1 cellular context compared by ENCODE assay signal in the genomic region with DNA sequence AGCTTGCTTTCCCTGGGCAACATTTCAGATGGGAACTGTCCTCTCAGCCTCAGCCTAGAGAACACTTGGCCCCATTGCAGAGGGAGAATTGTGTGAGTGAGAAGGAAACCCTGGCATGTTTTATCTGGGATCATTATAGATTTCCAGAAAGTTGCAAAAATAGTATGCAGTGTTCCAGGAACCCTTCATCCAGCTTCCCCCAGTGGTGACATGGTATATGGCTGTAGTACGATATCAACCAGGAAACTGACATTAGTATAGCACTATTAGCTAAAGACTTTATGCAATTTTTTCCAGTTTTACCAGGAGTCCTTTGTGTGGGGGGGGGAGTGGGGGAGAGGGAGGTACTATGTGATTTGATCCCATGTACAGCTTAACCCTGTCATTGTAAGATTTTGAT.
TF ChIP-seq lines count a peak whose summit lies in the region.

No MANE protein-coding gene starts in this region.

TF ChIP-seq in HCT116, 20 proteins besides CTCF, POLR2A, EP300 and RAD21:
- no peak for TF ChIP-seq TCF7L2 (IDR thresholded peaks at IDR 0.05; ENCODE audit: borderline replicate concordance, extremely low read depth, insufficient read depth, insufficient read length)
- TF ChIP-seq YY1 (IDR thresholded peaks at IDR 0.05; ENCODE audit: extremely low read depth, insufficient replicate concordance, low read depth, low read length), result no peak
- no peak for TF ChIP-seq FOSL1 (IDR thresholded peaks at IDR 0.05; ENCODE audit: low read depth)
- no peak for TF ChIP-seq EZH2phosphoT487 (IDR thresholded peaks at IDR 0.05; ENCODE audit: borderline replicate concordance)
- no peak for TF ChIP-seq EGR1 (IDR thresholded peaks at IDR 0.05; ENCODE audit: low read depth)
TF ChIP-seq in HCT116: peak in this region for 0.
